In the genomic region with DNA sequence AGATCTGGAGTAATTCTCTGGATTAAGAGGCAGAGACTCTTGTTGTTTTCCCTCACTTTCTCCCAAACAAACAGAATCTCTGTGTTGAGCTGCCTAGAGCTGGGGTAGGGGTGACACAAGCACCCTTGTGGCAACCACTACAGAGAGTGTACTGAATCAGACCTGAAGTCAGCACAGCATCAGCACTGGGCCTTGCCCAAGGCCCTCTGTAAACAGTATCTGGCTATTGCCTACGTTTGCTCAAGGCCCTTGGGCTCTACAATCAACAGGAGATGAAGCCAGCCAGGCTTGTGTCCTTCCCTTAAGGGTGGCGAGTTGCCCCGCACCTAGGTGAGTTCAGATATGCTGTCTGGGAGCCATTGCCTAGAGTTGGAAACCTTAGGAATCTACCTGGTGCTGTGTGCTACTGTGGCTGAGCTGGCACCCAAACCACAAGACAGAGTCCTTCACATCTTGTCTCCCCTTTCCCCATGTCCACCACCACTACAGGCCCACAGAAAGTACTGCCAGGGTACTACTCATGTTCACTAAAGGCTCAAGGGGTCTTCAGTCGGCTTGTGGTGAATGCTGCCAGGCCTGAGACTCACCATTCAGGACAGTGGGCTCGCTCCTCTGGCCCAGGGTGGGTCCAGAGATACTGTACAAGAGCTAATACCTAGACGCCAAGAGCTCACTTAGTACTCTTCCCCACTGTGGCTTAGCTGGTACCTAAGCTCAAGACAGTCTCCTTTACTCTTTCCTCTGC, we compare ENCODE assay signal across 25 cellular contexts.
DNase-seq lines count a peak whose midpoint lies in the region; ATAC-seq and TF ChIP-seq lines count a peak whose summit lies in the region.
"Had no signal": no experiment of that assay in that cellular context is flagged by ENCODE, and none has a peak within 500 bp of the region (broad histone marks: within the 10 kb centered on the region; RNA-seq: fewer than 3 reads in every experiment).

No MANE protein-coding gene starts in this region.

- H3K27ac ChIP-seq in epithelial cell of prostate = peak overlapping the region; percentile 97
- H3K27ac ChIP-seq: cardiac muscle cell, heart right ventricle, ovary, spleen, testis had no signal

- TF ChIP-seq CTCF in mucosa of descending colon (IDR thresholded peaks at IDR 0.05) (no peak), CD14-positive monocyte (IDR thresholded peaks at IDR 0.05) (no peak)

- no peaks in the 10 kb centered on the region for H3K9me3 Mint-ChIP-seq in activated naive CD4-positive, alpha-beta T cell treated with anti-CD3 and anti-CD28 coated beads, Interleukin-2, amount 10 ng/mL, durations not matched to agents 7 days and 5 days
- peaks cover 0 to 3% (median 0%) of the 10 kb centered on the region in 7 donors for H3K9me3 Mint-ChIP-seq in CD14-positive monocyte
- H3K9me3 Mint-ChIP-seq: CD8-positive, alpha-beta memory T cell; natural killer cell had no signal

- no peak overlapping the region for H3K4me3 ChIP-seq in mucosa of descending colon
- H3K4me3 ChIP-seq: cardiac muscle cell, heart right ventricle, ovary, spleen, testis had no signal

- DNase-seq in activated naive CD4-positive, alpha-beta T cell treated with anti-CD3 and anti-CD28 coated beads, Interleukin-2, amount 10 ng/mL, durations not matched to agents 7 days and 5 days = no peak
- no peak for DNase-seq in activated naive CD4-positive, alpha-beta T cell (lab: John Stamatoyannopoulos, UW)
- DNase-seq in epithelial cell of prostate (ENCODE audit: low read depth, low spot score) = peak; percentile 44
- no peak for DNase-seq in mucosa of descending colon
- no peak for DNase-seq in NCI-H2081 treated with DMSO at 0.1 percent for 48 hours (lab: John Stamatoyannopoulos, UW)
- DNase-seq in NCI-H1417 (lab: John Stamatoyannopoulos, UW) = no peak
- DNase-seq in CD14-positive monocyte (ENCODE audit: low spot score) = no peak
- DNase-seq: 8988T; activated CD4-positive, alpha-beta T cell treated with anti-CD3 and anti-CD28 coated beads for 4 hours; activated naive CD4-positive, alpha-beta T cell treated with anti-CD3 and anti-CD28 coated beads, Interleukin-2, amount 50 U/mL, for 16 hours; activated T-cell treated with anti-CD3 and anti-CD28 coated beads, Interleukin-2, amount 50 U/mL, for 48 hours; amygdala; CD8-positive, alpha-beta memory T cell; GOT3; heart right ventricle; natural killer cell; NCI-H1092; NCI-H187 treated with DMSO at 0.1 percent for 48 hours; ovary; spleen; stimulated activated CD4-positive, alpha-beta T cell treated with anti-CD3 and anti-CD28 coated beads, Interleukin-4, amount 100 ng/mL, for 1 hour; stimulated activated naive CD4-positive, alpha-beta T cell; testis had no signal

- H3K4me1 ChIP-seq in mucosa of descending colon (ENCODE audit: low read depth) = peaks cover 6% of the 10 kb centered on the region
- H3K4me1 ChIP-seq: heart right ventricle, spleen, testis had no signal

- intact Hi-C loops in mucosa of descending colon (cut with DNase I, micrococcal nuclease) (no loop called here), CD14-positive monocyte (cut with micrococcal nuclease) (no loop called here)

- H3K4me3 Mint-ChIP-seq in activated naive CD4-positive, alpha-beta T cell treated with anti-CD3 and anti-CD28 coated beads, Interleukin-2, amount 10 ng/mL, durations not matched to agents 7 days and 5 days = no peak overlapping the region
- H3K4me3 Mint-ChIP-seq in CD14-positive monocyte = no peak overlapping the region
- H3K4me3 Mint-ChIP-seq: CD8-positive, alpha-beta memory T cell; natural killer cell had no signal

- H3K27me3 Mint-ChIP-seq in activated naive CD4-positive, alpha-beta T cell treated with anti-CD3 and anti-CD28 coated beads, Interleukin-2, amount 10 ng/mL, durations not matched to agents 7 days and 5 days = no peaks in the 10 kb centered on the region
- H3K27me3 Mint-ChIP-seq in CD14-positive monocyte (ENCODE audit: low read depth in 3 of 3) = peaks cover under 1 to 6% (median 4%) of the 10 kb centered on the region in 3 donors
- H3K27me3 Mint-ChIP-seq: CD8-positive, alpha-beta memory T cell had no signal

- no peaks in the 10 kb centered on the region for H3K36me3 ChIP-seq in mucosa of descending colon (ENCODE audit: low read depth)
- H3K36me3 ChIP-seq: ovary had no signal

- H3K4me1 Mint-ChIP-seq in activated naive CD4-positive, alpha-beta T cell treated with anti-CD3 and anti-CD28 coated beads, Interleukin-2, amount 10 ng/mL, durations not matched to agents 7 days and 5 days = peaks cover 3% of the 10 kb centered on the region
- H3K4me1 Mint-ChIP-seq in CD14-positive monocyte = no peaks in the 10 kb centered on the region

- peaks cover 52% of the 10 kb centered on the region for H3K36me3 Mint-ChIP-seq in activated naive CD4-positive, alpha-beta T cell treated with anti-CD3 and anti-CD28 coated beads, Interleukin-2, amount 10 ng/mL, durations not matched to agents 7 days and 5 days
- no peaks in the 10 kb centered on the region for H3K36me3 Mint-ChIP-seq in CD14-positive monocyte

- H3K27ac Mint-ChIP-seq in activated naive CD4-positive, alpha-beta T cell treated with anti-CD3 and anti-CD28 coated beads, Interleukin-2, amount 10 ng/mL, durations not matched to agents 7 days and 5 days = peak overlapping the region; percentile 49
- no peak overlapping the region for H3K27ac Mint-ChIP-seq in CD14-positive monocyte

- no peaks in the 10 kb centered on the region for H3K9me3 ChIP-seq in mucosa of descending colon
- H3K9me3 ChIP-seq: heart right ventricle, ovary, spleen, testis had no signal

- ATAC-seq in mucosa of descending colon (peak; percentile 7), HG02588 (IDR thresholded peaks at IDR 0.05; ENCODE audit: unreplicated experiment) (no peak)
- ATAC-seq: heart right ventricle had no signal

- CTCF ChIA-PET in activated naive CD4-positive, alpha-beta T cell treated with anti-CD3 and anti-CD28 coated beads, Interleukin-2, amount 10 ng/mL, durations not matched to agents 7 days and 5 days (lab: Charles Lee) = interaction anchor here (1.3 to 2.2 kb wide), 2 partner anchors 18 to 236 kb away, joined by 4 to 6 read pairs; no protein-coding TSS in a partner anchor
